Comparison of ENCODE assay signal across 9 cellular contexts in genomic region chr11:71901137-71901536, GRCh38. TPM values are rescaled to one million over a fixed set of nuclear protein-coding genes. Genes with fewer than 3 reads are reported as not detected.
A peak's percentile ranks its signal among the peaks of the same experiment; 100 is the strongest.
DNase-seq lines count a peak whose midpoint lies in the region; TF ChIP-seq lines count a peak whose summit lies in the region.
"Not testable (repeated sequence)": the region's sequence is repeated elsewhere in the genome, so short reads cannot be mapped to it uniquely, and the experiment has no call there.
"Had no signal": no experiment of that assay in that cellular context is flagged by ENCODE, and none has a peak within 500 bp of the region (broad histone marks: within the 10 kb centered on the region; RNA-seq: fewer than 3 reads in every experiment).

No MANE protein-coding gene starts in this region.

- not testable (repeated sequence) for H3K4me2 ChIP-seq in mesenchymal stem cell (ENCODE audit: low read length, poor library complexity, severe bottlenecking)

- H4K91ac ChIP-seq in mesenchymal stem cell (ENCODE audit: low read length), result not testable (repeated sequence)

- H2BK5ac ChIP-seq in mesenchymal stem cell (ENCODE audit: low read depth, low read length, poor library complexity, severe bottlenecking), result not testable (repeated sequence)

- not testable (repeated sequence) for H3K14ac ChIP-seq in mesenchymal stem cell (ENCODE audit: low read length in 2 of 2)

- not testable (repeated sequence) for TF ChIP-seq CTCF in AG10803 (conservative IDR thresholded peaks at IDR 0.05; ENCODE audit: low read length); HFF-Myc (IDR thresholded peaks at IDR 0.05; ENCODE audit: low read depth, low read length, missing control alignments); astrocyte of the spinal cord (IDR thresholded peaks at IDR 0.05; ENCODE audit: low read depth, low read length); fibroblast of mammary gland (conservative IDR thresholded peaks at IDR 0.05; ENCODE audit: control insufficient read depth, insufficient read depth, low read depth, low read length)

- in situ Hi-C loops in astrocyte of the spinal cord (cut with HindIII; ENCODE audit: low sequenced_read_pairs), result not testable (repeated sequence)

- not testable (repeated sequence) for H3K4ac ChIP-seq in mesenchymal stem cell (ENCODE audit: low read depth in 1 of 2, low read length in 2 of 2)

- not testable (repeated sequence) for H3K9me3 ChIP-seq in mesenchymal stem cell (ENCODE audit: control insufficient read depth, low read length)

- H2BK15ac ChIP-seq in mesenchymal stem cell (ENCODE audit: low read depth, poor library complexity, severe bottlenecking), result not testable (repeated sequence)

- WGBS in mesenchymal stem cell, result 61% methylated on average over 14 of the region's 14 CpGs

- H3K27me3 ChIP-seq in mesenchymal stem cell (ENCODE audit: control insufficient read depth in 1 of 2, insufficient read depth in 1 of 2, low read length in 2 of 2), result not testable (repeated sequence)

- not testable (repeated sequence) for H3K23ac ChIP-seq in mesenchymal stem cell (ENCODE audit: low read length in 2 of 2)

- H4K8ac ChIP-seq in mesenchymal stem cell (ENCODE audit: low read length), result not testable (repeated sequence)

- H3K79me1 ChIP-seq in mesenchymal stem cell (replicated peaks; ENCODE audit: low read length, poor library complexity, severe bottlenecking), result not testable (repeated sequence)

- not testable (repeated sequence) for H3K27ac ChIP-seq in mesenchymal stem cell (ENCODE audit: low read length, poor library complexity, severe bottlenecking)

- H3K36me3 ChIP-seq in mesenchymal stem cell (ENCODE audit: control insufficient read depth in 1 of 2, insufficient read depth in 2 of 2, low read depth in 1 of 2, low read length in 2 of 2), result not testable (repeated sequence)

- H3K9ac ChIP-seq in mesenchymal stem cell (ENCODE audit: low read length), result peak overlapping the region; percentile 48

- H2BK12ac ChIP-seq in mesenchymal stem cell (ENCODE audit: low read length in 2 of 2), result not testable (repeated sequence)

- H2AFZ ChIP-seq in mesenchymal stem cell (ENCODE audit: low read depth, low read length), result not testable (repeated sequence)

- H2AK5ac ChIP-seq in mesenchymal stem cell (ENCODE audit: low read length, severe bottlenecking), result not testable (repeated sequence)

- not testable (repeated sequence) for H2BK120ac ChIP-seq in mesenchymal stem cell (ENCODE audit: low read depth, low read length)

- H3K4me1 ChIP-seq in mesenchymal stem cell (ENCODE audit: control insufficient read depth, insufficient read depth, low read depth, low read length), result not testable (repeated sequence)

- H3K4me3 ChIP-seq in AG10803 (ENCODE audit: low read length); HFF-Myc (replicated peaks; ENCODE audit: low read depth, low read length); astrocyte of the spinal cord (ENCODE audit: low read depth, low read length); fibroblast of mammary gland (ENCODE audit: control insufficient read depth, low read depth, low read length); skeletal muscle cell (ENCODE audit: low read depth, low read length): not testable (repeated sequence)
- peak overlapping the region in 1 of 2 experiments; percentile 44 for H3K4me3 ChIP-seq in mesenchymal stem cell (ENCODE audit: insufficient read depth in 1 of 2, low read depth in 1 of 2, low read length in 2 of 2)

- H3K18ac ChIP-seq in mesenchymal stem cell (ENCODE audit: low read depth in 1 of 2, low read length in 2 of 2), result not testable (repeated sequence)

- DNase-seq in AG10803 (ENCODE audit: low read depth) (peak; percentile 61), HFF-Myc (ENCODE audit: extremely low read depth, low read depth) (peak; percentile 25), NCI-H2171 treated with DMSO at 0.1 percent for 48 hours (lab: John Stamatoyannopoulos, UW) (peak; percentile 3), astrocyte of the spinal cord (ENCODE audit: low read depth, low spot score) (peak; percentile 74), fibroblast of mammary gland (ENCODE audit: low read depth) (peak; percentile 85), mesenchymal stem cell (peak; percentile 32), skeletal muscle cell (ENCODE audit: low read depth) (peak; percentile 73)

RNA-seq across cellular contexts. Expression of gene DEFB131B, which starts 22.9 kb away (rescaled TPM):
- not detected for polyA plus RNA-seq in mesenchymal stem cell (2013, experiment 1 of 2)
- not detected for polyA plus RNA-seq in mesenchymal stem cell (2013, experiment 2 of 2)
- polyA plus RNA-seq: CD14-positive monocyte, GM12878 had no signal

RNA-seq across cellular contexts. Expression of gene XNDC1N, which starts 27.3 kb away (rescaled TPM):
- 0.97 TPM for polyA plus RNA-seq in mesenchymal stem cell (2013, experiment 1 of 2)
- 1.1 TPM for polyA plus RNA-seq in mesenchymal stem cell (2013, experiment 2 of 2)

RNA-seq across cellular contexts. Expression of gene RNF121, which starts 27.7 kb away (rescaled TPM):
- polyA plus RNA-seq in mesenchymal stem cell (2013, experiment 1 of 2), result 22.5 TPM
- polyA plus RNA-seq in mesenchymal stem cell (2013, experiment 2 of 2), result 21.0 TPM

Comparison
In these comparisons a context has a peak if more than half of its experiments do, and no peak if none do; other contexts are left out.
1. DNase-seq: peak in every context shown above with its lines; median percentile 85 in fibroblast of mammary gland; 74 in astrocyte of the spinal cord; 73 in skeletal muscle cell; 61 in AG10803; 32 in mesenchymal stem cell; 25 in HFF-Myc; 3 in NCI-H2171 treated with DMSO at 0.1 percent for 48 hours.